14 cellular contexts compared by ENCODE assay signal in the genomic region with DNA sequence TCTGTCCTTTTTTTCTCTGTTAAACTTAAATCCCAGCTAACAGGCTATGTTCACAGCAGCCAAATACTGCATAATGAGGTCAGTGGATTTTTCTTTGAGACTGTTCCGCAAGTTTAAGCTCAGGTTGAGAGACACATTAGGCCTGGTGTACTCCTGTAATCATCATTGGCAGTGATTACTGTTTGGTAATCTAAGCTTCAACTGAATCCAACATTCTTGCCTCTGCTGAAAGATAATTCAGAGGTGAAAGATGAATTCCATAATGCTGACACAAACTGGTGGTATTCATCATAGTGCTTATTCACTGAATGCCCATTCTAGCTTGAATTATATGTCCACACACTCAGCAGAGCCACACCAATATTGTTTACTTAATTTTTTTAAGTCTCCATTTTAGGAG.
DNase-seq lines count a peak whose midpoint lies in the region; ATAC-seq, FAIRE-seq and TF ChIP-seq lines count a peak whose summit lies in the region.
"Had no signal": no experiment of that assay in that cellular context is flagged by ENCODE, and none has a peak within 500 bp of the region (broad histone marks: within the 10 kb centered on the region; RNA-seq: fewer than 3 reads in every experiment).

No MANE protein-coding gene starts in this region.

- ATAC-seq in natural killer cell treated with Interleukin-12 subunit alpha and Interleukin-12 subunit beta and Interleukin-15 and Interleukin-18, amount 100 ng/mL, for 72 hours, result no peak
- ATAC-seq: GM12878; stimulated activated naive CD8-positive, alpha-beta T cell treated with anti-CD3 and anti-CD28 coated beads, Interleukin-15, Interleukin-2, amounts not matched to agents 100 U/mL and 50 U/mL, for 24 hours had no signal

- peak; percentile 14 for DNase-seq in AG08396 (ENCODE audit: low spot score)
- DNase-seq in NCI-H226, result peak; percentile 96
- DNase-seq in epithelial cell of esophagus (ENCODE audit: low read depth), result peak; percentile 90
- peak; percentile 31 to 42 for DNase-seq in lung microvascular endothelial cell (ENCODE audit: low read depth in 2 of 2)
- no peak for DNase-seq in middle frontal gyrus (ENCODE audit: extremely low spot score, low spot score)
- DNase-seq in HuH-7 (ENCODE audit: low spot score), result no peak
- DNase-seq in GM12892 (ENCODE audit: insufficient read length), result no peak
- no peak for DNase-seq in natural killer cell treated with Interleukin-12 subunit alpha and Interleukin-12 subunit beta and Interleukin-15 and Interleukin-18, amount 100 ng/mL, for 72 hours (ENCODE audit: low spot score)
- DNase-seq: foreskin melanocyte; mucosa of descending colon; stimulated activated CD4-positive, alpha-beta T cell treated with anti-CD3 and anti-CD28 coated beads, Interleukin-15, amount 100 ng/mL, for 24 hours; stimulated activated naive CD8-positive, alpha-beta T cell treated with anti-CD3 and anti-CD28 coated beads, Interleukin-15, Interleukin-2, amounts not matched to agents 100 U/mL and 50 U/mL, for 24 hours had no signal

- H3K27me3 Mint-ChIP-seq in natural killer cell treated with Interleukin-12 subunit alpha and Interleukin-12 subunit beta and Interleukin-15 and Interleukin-18, amount 100 ng/mL, for 72 hours, result peaks cover 0 to 11% of the 10 kb centered on the region in 2 donors

- no peak overlapping the region for H3K4me3 ChIP-seq in epithelial cell of esophagus (ENCODE audit: low read length)
- H3K4me3 ChIP-seq: GM12878, mucosa of descending colon had no signal

- TF ChIP-seq POLR2A in GM12892 (IDR thresholded peaks at IDR 0.05; ENCODE audit: low read depth, low read length), result no peak

- FAIRE-seq in GM12892 (lab: Jason Lieb, UNC), result no peak
- FAIRE-seq: GM12878 had no signal

- no peaks in the 10 kb centered on the region for H3K36me3 Mint-ChIP-seq in natural killer cell treated with Interleukin-12 subunit alpha and Interleukin-12 subunit beta and Interleukin-15 and Interleukin-18, amount 100 ng/mL, for 72 hours
- H3K36me3 Mint-ChIP-seq: IgD-negative memory B cell had no signal

- H3K4me1 Mint-ChIP-seq in natural killer cell treated with Interleukin-12 subunit alpha and Interleukin-12 subunit beta and Interleukin-15 and Interleukin-18, amount 100 ng/mL, for 72 hours (ENCODE audit: low read depth in 2 of 2), result no peaks in the 10 kb centered on the region
- H3K4me1 Mint-ChIP-seq: IgD-negative memory B cell had no signal

- peaks cover 9% of the 10 kb centered on the region for H3K9me3 Mint-ChIP-seq in natural killer cell treated with Interleukin-12 subunit alpha and Interleukin-12 subunit beta and Interleukin-15 and Interleukin-18, amount 100 ng/mL, for 72 hours

- TF ChIP-seq CTCF in epithelial cell of esophagus (IDR thresholded peaks at IDR 0.05; ENCODE audit: insufficient read depth, low read depth, low read length, missing control alignments), result no peak

- H3K27ac Mint-ChIP-seq in natural killer cell treated with Interleukin-12 subunit alpha and Interleukin-12 subunit beta and Interleukin-15 and Interleukin-18, amount 100 ng/mL, for 72 hours, result no peak overlapping the region
- H3K27ac Mint-ChIP-seq: IgD-negative memory B cell had no signal

- no peak overlapping the region for H3K4me3 Mint-ChIP-seq in natural killer cell treated with Interleukin-12 subunit alpha and Interleukin-12 subunit beta and Interleukin-15 and Interleukin-18, amount 100 ng/mL, for 72 hours

Comparison
In these comparisons a context has a peak if more than half of its experiments do, and no peak if none do; other contexts are left out.
1. DNase-seq: peak in AG08396 (single experiment), NCI-H226 (single experiment), epithelial cell of esophagus (single experiment) and lung microvascular endothelial cell (2 of 2); none in middle frontal gyrus (single experiment), HuH-7 (single experiment), GM12892 (single experiment) and natural killer cell treated with Interleukin-12 subunit alpha and Interleukin-12 subunit beta and Interleukin-15 and Interleukin-18, amount 100 ng/mL, for 72 hours (single experiment).